8 cellular contexts compared by ENCODE assay signal in the genomic region with DNA sequence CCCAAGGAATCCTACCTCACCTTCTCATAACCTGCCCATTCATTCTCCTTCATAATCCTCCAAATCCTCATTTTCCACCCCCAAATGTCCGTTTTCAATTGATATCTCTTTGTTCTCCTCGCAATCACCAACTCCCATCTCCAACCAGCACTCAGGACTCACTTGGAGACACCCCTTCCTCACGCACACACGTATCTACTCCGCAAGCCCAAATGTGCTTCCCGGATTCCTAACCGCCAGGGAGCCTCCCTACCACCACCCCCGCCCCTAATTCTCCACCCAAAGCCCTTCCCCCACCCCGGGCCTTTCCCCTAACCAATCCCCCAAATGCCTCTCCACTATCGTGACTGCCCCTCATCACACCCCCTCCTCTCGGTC. TPM values are rescaled to one million over a fixed set of nuclear protein-coding genes. Genes with fewer than 3 reads are reported as not detected.
DNase-seq lines count a peak whose midpoint lies in the region; ATAC-seq, FAIRE-seq and TF ChIP-seq lines count a peak whose summit lies in the region.

No MANE protein-coding gene starts in this region.

- no peak for FAIRE-seq in GM19239 (lab: Jason Lieb, UNC)

- DNase-seq in SJSA1 (ENCODE audit: low read depth in 1 of 2, low spot score in 2 of 2) (no peak), fibroblast of pulmonary artery (ENCODE audit: low read depth) (no peak), retinal pigment epithelial cell (ENCODE audit: low read depth) (no peak), occipital lobe (lab: John Stamatoyannopoulos, UW) (no peak), NCI-H187 treated with DMSO at 0.1 percent for 48 hours (lab: John Stamatoyannopoulos, UW) (no peak), GM19239 (ENCODE audit: insufficient read length, low spot score) (no peak)
- DNase-seq in activated effector memory CD4-positive, alpha-beta T cell treated with Interleukin-2 at 50 U/mL for 16 hours, result no peak

- peak; percentile 5 for ATAC-seq in GM21619 (IDR thresholded peaks at IDR 0.05; ENCODE audit: unreplicated experiment)

- no peaks in the 10 kb centered on the region for H3K9me3 ChIP-seq in SJSA1 (replicated peaks)

- peak overlapping the region; percentile 65 for H3K4me3 ChIP-seq in SJSA1
- H3K4me3 ChIP-seq in fibroblast of pulmonary artery (replicated peaks; ENCODE audit: low read depth, low read length), result peak overlapping the region; percentile 99
- peak overlapping the region; percentile 98 for H3K4me3 ChIP-seq in retinal pigment epithelial cell (ENCODE audit: low read length)

- H3K27ac ChIP-seq in SJSA1, result peak overlapping the region; percentile 97

- no peaks in the 10 kb centered on the region for H3K27me3 ChIP-seq in SJSA1 (replicated peaks)

- TF ChIP-seq CTCF in fibroblast of pulmonary artery (IDR thresholded peaks at IDR 0.05; ENCODE audit: low read length, missing control alignments) (no peak), retinal pigment epithelial cell (conservative IDR thresholded peaks at IDR 0.05; ENCODE audit: low read depth, low read length) (no peak)

- peaks cover 66% of the 10 kb centered on the region for H3K36me3 ChIP-seq in SJSA1

- peaks cover 29% of the 10 kb centered on the region for H3K4me1 ChIP-seq in SJSA1 (replicated peaks)

RNA-seq across cellular contexts. Expression of a gene that starts 0.3 kb away (rescaled TPM):
- total RNA-seq in SJSA1 (2014; rRNA removed; shearing (Covaris generic)), result 25.2 and 33.0 TPM in 2 replicates
- 55.2 TPM for total RNA-seq in occipital lobe

RNA-seq across cellular contexts. Expression of a gene that starts 0.6 kb away (rescaled TPM):
- total RNA-seq in SJSA1 (2014; rRNA removed; shearing (Covaris generic)), result 3,976 and 4,080 TPM in 2 replicates
- total RNA-seq in occipital lobe, result 24.3 TPM

Comparison
In these comparisons a context has a peak if more than half of its experiments do, and no peak if none do; other contexts are left out.
1. RNA of a gene that starts 0.6 kb away (total RNA-seq): 3,976 to 4,080 TPM in SJSA1; 24.3 TPM in occipital lobe (single experiment); every median in the first group is over 100 times any median in the second.
2. Peak in every context shown above with its lines, with median percentiles within 50 percentile points of each other: H3K4me3 ChIP-seq.